ENCODE assay signal across 12 cellular contexts in the genomic region with DNA sequence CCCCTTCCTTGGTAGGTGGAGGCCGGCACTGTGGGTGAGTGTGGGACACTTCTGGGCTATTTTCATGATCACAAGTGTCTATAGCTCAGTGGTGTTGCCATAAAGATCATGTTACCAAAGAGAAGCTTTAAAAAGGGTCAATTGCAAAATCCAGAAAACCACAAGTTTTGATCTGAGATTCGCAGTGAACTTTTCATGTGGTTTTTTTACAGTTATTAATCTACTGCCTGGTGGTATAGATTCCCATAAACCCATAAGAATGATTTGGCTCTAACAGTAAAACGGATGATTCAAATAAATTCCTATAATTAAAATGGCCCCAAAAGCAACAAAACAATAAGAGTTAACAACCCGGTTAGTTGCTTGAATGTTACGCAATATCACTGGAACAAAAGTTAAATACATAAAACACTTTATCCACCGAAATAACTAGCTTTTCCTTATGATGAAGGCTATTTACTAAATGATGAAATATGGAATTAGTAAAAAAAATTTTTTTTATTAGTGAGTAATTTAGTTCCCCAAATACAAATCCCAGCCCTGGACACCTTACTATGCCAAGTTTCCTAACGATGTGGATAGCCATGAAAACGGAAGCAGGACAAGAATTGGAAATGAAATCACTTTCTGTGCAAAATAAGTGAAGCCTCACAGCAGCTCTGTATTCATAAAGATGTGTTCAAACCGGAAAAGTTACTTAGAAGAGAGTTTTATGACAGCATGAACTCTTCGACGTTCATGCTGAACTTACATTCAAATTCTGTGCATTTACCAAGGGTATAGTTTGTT.
DNase-seq lines count a peak whose midpoint lies in the region; ATAC-seq and TF ChIP-seq lines count a peak whose summit lies in the region.
"Had no signal": no experiment of that assay in that cellular context is flagged by ENCODE, and none has a peak within 500 bp of the region (broad histone marks: within the 10 kb centered on the region; RNA-seq: fewer than 3 reads in every experiment).

No MANE protein-coding gene starts in this region.

- H3K4me1 ChIP-seq in naive thymus-derived CD4-positive, alpha-beta T cell (ENCODE audit: control insufficient read depth in 2 of 2, insufficient read depth in 2 of 2, low read length in 2 of 2): no peaks in the 10 kb centered on the region

- no peaks in the 10 kb centered on the region for H3K9me3 ChIP-seq in naive thymus-derived CD4-positive, alpha-beta T cell (ENCODE audit: control insufficient read depth in 2 of 3, low read length in 3 of 3)
- H3K9me3 ChIP-seq: suprapubic skin had no signal

- peak; percentile 57 for DNase-seq in BJ (ENCODE audit: low read depth)
- peak; percentile 12 for DNase-seq in KBM-7
- no peak for DNase-seq in chondrocyte (ENCODE audit: low spot score)
- DNase-seq in myocyte (ENCODE audit: low read depth): peak; percentile 40
- no peak for DNase-seq in naive thymus-derived CD4-positive, alpha-beta T cell
- no peak for DNase-seq in NAMALWA (ENCODE audit: low spot score)
- DNase-seq in RKO (ENCODE audit: low spot score): no peak
- DNase-seq: cerebellar nuclear complex; naive thymus-derived CD8-positive, alpha-beta T cell; stimulated activated CD4-positive, alpha-beta T cell treated with anti-CD3 and anti-CD28 coated beads, Interleukin-2, amount 100 ng/mL, for 24 hours had no signal

- peaks cover 59% of the 10 kb centered on the region for H3K4me1 Mint-ChIP-seq in chondrocyte (ENCODE audit: low read depth)
- peaks cover 0 to 2% (median 0%) of the 10 kb centered on the region in 7 donors for H3K4me1 Mint-ChIP-seq in naive thymus-derived CD4-positive, alpha-beta T cell

- H3K9me3 Mint-ChIP-seq in chondrocyte (ENCODE audit: low read depth): no peaks in the 10 kb centered on the region
- no peaks in the 10 kb centered on the region for H3K9me3 Mint-ChIP-seq in naive thymus-derived CD4-positive, alpha-beta T cell
- H3K9me3 Mint-ChIP-seq: naive thymus-derived CD8-positive, alpha-beta T cell had no signal

- H3K36me3 Mint-ChIP-seq in chondrocyte (ENCODE audit: low read depth): no peaks in the 10 kb centered on the region
- no peaks in the 10 kb centered on the region for H3K36me3 Mint-ChIP-seq in naive thymus-derived CD4-positive, alpha-beta T cell
- H3K36me3 Mint-ChIP-seq: naive thymus-derived CD8-positive, alpha-beta T cell had no signal

- POLR2A ChIA-PET in BJ (lab: Charles Lee): no interaction called here
- POLR2A ChIA-PET in naive thymus-derived CD4-positive, alpha-beta T cell (lab: Charles Lee): no interaction called here

- CTCF ChIA-PET in BJ (lab: Yijun Ruan, JAX): interaction anchor here (1.0 kb wide), 1 partner anchor 12 kb away, joined by 3 read pairs; no protein-coding TSS in a partner anchor
- CTCF ChIA-PET in naive thymus-derived CD4-positive, alpha-beta T cell (lab: Charles Lee): no interaction called here

- TF ChIP-seq CTCF in BJ (IDR thresholded peaks at IDR 0.05; ENCODE audit: insufficient read depth, low read depth, low read length) (no peak), chondrocyte (IDR thresholded peaks at IDR 0.05) (no peak)

- H3K27me3 Mint-ChIP-seq in chondrocyte (ENCODE audit: low read depth): no peaks in the 10 kb centered on the region
- peaks cover 0 to 9% (median 5%) of the 10 kb centered on the region in 5 donors for H3K27me3 Mint-ChIP-seq in naive thymus-derived CD4-positive, alpha-beta T cell

- no peak overlapping the region for H3K27ac ChIP-seq in naive thymus-derived CD4-positive, alpha-beta T cell (ENCODE audit: low read depth, low read length)

- no peak overlapping the region for H3K4me3 Mint-ChIP-seq in chondrocyte (ENCODE audit: unreplicated experiment)
- H3K4me3 Mint-ChIP-seq in naive thymus-derived CD4-positive, alpha-beta T cell: no peak overlapping the region
- H3K4me3 Mint-ChIP-seq: naive thymus-derived CD8-positive, alpha-beta T cell had no signal

- ATAC-seq in HG02981 (IDR thresholded peaks at IDR 0.05; ENCODE audit: unreplicated experiment): no peak
- no peak for ATAC-seq in naive thymus-derived CD4-positive, alpha-beta T cell
- ATAC-seq: naive thymus-derived CD8-positive, alpha-beta T cell had no signal

- no peaks in the 10 kb centered on the region for H3K27me3 ChIP-seq in BJ (ENCODE audit: control insufficient read depth, insufficient read depth, low read length)
- no peaks in the 10 kb centered on the region for H3K27me3 ChIP-seq in naive thymus-derived CD4-positive, alpha-beta T cell (ENCODE audit: control insufficient read depth in 2 of 2, insufficient read depth in 2 of 2, low read length in 2 of 2)
- H3K27me3 ChIP-seq: suprapubic skin had no signal

- intact Hi-C loops in naive thymus-derived CD4-positive, alpha-beta T cell (cut with micrococcal nuclease): no loop called here

- peak overlapping the region; percentile 61 for H3K27ac Mint-ChIP-seq in chondrocyte (ENCODE audit: unreplicated experiment)
- H3K27ac Mint-ChIP-seq in naive thymus-derived CD4-positive, alpha-beta T cell: peak overlapping the region in 1 of 9 donors; percentile 31
- H3K27ac Mint-ChIP-seq: naive thymus-derived CD8-positive, alpha-beta T cell had no signal

- no peak overlapping the region for H3K4me3 ChIP-seq in BJ (ENCODE audit: low read depth, low read length)
- no peak overlapping the region for H3K4me3 ChIP-seq in naive thymus-derived CD4-positive, alpha-beta T cell (ENCODE audit: low read length)
- H3K4me3 ChIP-seq: suprapubic skin had no signal

- H3K36me3 ChIP-seq in BJ (ENCODE audit: control insufficient read depth, insufficient read depth, low read length): no peaks in the 10 kb centered on the region
- H3K36me3 ChIP-seq in naive thymus-derived CD4-positive, alpha-beta T cell (ENCODE audit: control insufficient read depth in 2 of 3, insufficient read depth in 3 of 3, low read length in 3 of 3): no peaks in the 10 kb centered on the region
- H3K36me3 ChIP-seq: suprapubic skin had no signal

- in situ Hi-C loops in KBM-7 (cut with MboI; ENCODE audit: low pct_unique_long_range_greater_than_20kb, low sequenced_read_pairs): no loop called here

Comparison
In these comparisons a context has a peak if more than half of its experiments do, and no peak if none do; other contexts are left out.
1. DNase-seq: peak in BJ (single experiment), KBM-7 (single experiment) and myocyte (single experiment); none in chondrocyte (single experiment), naive thymus-derived CD4-positive, alpha-beta T cell (0 of 9), NAMALWA (single experiment) and RKO (single experiment).